ENCODE assay signal across 8 cellular contexts in genomic region chr6:11232177-11232967, GRCh38. TPM values are rescaled to one million over a fixed set of nuclear protein-coding genes. Genes with fewer than 3 reads are reported as not detected.
DNase-seq lines count a peak whose midpoint lies in the region; ATAC-seq, FAIRE-seq and TF ChIP-seq lines count a peak whose summit lies in the region.

A gene with protein sequence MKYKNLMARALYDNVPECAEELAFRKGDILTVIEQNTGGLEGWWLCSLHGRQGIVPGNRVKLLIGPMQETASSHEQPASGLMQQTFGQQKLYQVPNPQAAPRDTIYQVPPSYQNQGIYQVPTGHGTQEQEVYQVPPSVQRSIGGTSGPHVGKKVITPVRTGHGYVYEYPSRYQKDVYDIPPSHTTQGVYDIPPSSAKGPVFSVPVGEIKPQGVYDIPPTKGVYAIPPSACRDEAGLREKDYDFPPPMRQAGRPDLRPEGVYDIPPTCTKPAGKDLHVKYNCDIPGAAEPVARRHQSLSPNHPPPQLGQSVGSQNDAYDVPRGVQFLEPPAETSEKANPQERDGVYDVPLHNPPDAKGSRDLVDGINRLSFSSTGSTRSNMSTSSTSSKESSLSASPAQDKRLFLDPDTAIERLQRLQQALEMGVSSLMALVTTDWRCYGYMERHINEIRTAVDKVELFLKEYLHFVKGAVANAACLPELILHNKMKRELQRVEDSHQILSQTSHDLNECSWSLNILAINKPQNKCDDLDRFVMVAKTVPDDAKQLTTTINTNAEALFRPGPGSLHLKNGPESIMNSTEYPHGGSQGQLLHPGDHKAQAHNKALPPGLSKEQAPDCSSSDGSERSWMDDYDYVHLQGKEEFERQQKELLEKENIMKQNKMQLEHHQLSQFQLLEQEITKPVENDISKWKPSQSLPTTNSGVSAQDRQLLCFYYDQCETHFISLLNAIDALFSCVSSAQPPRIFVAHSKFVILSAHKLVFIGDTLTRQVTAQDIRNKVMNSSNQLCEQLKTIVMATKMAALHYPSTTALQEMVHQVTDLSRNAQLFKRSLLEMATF (minus strand): TSS chr6:11232668. CDS start chr6:11232515, 153 bp downstream.

- no peaks in the 10 kb centered on the region for H3K36me3 ChIP-seq in heart left ventricle

- no peaks in the 10 kb centered on the region for H3K27me3 ChIP-seq in heart left ventricle

- no peaks in the 10 kb centered on the region for H3K9me3 ChIP-seq in heart left ventricle

- DNase-seq in GM12891 (ENCODE audit: insufficient read length, low spot score), result peak; percentile 82
- peak; percentile 57 for DNase-seq in NCI-H1436 treated with DMSO at 0.1 percent for 48 hours (lab: John Stamatoyannopoulos, UW)
- peak; percentile 77 to 99 (median 95) for DNase-seq in T-cell
- DNase-seq in heart left ventricle, result peak; percentile 96
- DNase-seq in pons (ENCODE audit: low spot score), result peak; percentile 97
- peak; percentile 92 for DNase-seq in type B pancreatic cell (ENCODE audit: extremely low spot score, unreplicated experiment)

- ATAC-seq in HG02840 (IDR thresholded peaks at IDR 0.05; ENCODE audit: low FRiP score, unreplicated experiment), result peak; percentile 99
- ATAC-seq in T-cell (replicated peaks in 1 of 4), result peak; percentile 94 to 100 (median 98)
- peak; percentile 98 to 99 (median 98) for ATAC-seq in heart left ventricle

- peak; percentile 93 for TF ChIP-seq POLR2A in GM12891 (IDR thresholded peaks at IDR 0.05; ENCODE audit: low read depth, low read length)
- TF ChIP-seq POLR2A in heart left ventricle (IDR thresholded peaks at IDR 0.05), result peak; percentile 91 to 99

- H3K36me3 Mint-ChIP-seq in T-cell (peaks cover 12% of the 10 kb centered on the region), type B pancreatic cell (peaks cover 5% of the 10 kb centered on the region)

- no peaks in the 10 kb centered on the region for H3K27me3 Mint-ChIP-seq in T-cell
- H3K27me3 Mint-ChIP-seq in type B pancreatic cell, result no peaks in the 10 kb centered on the region

- POLR2A ChIA-PET in T-cell (lab: Charles Lee), result interaction anchor here (0.5 to 2.3 kb wide), 18 partner anchors 9 to 295 kb away, joined by 3 to 19 read pairs (median 4); partner anchors contain the start of gene SMIM13 (in 1 of the 2)

- CTCF ChIA-PET in T-cell (lab: Charles Lee), result interaction anchor here in 1 of 2 donors (0.8 to 1.8 kb wide), 15 partner anchors 9 to 150 kb away, joined by 3 to 11 read pairs (median 4); no protein-coding TSS in a partner anchor

- H3K27ac Mint-ChIP-seq in T-cell (peak within 1 kb of the TSS; percentile 93 to 95), type B pancreatic cell (peak within 1 kb of the TSS; percentile 98)

- intact Hi-C loops in heart left ventricle (cut with DNase I), result loop anchor here in 7 of 10 donors (5.0 to 10.0 kb wide), 9 partner anchors 55 to 262 kb away; no protein-coding TSS in a partner anchor

- peak within 1 kb of the TSS; percentile 83 to 89 (median 87) for H3K4me3 Mint-ChIP-seq in T-cell
- peak within 1 kb of the TSS; percentile 88 for H3K4me3 Mint-ChIP-seq in type B pancreatic cell

- H3K9me3 Mint-ChIP-seq in T-cell (no peaks in the 10 kb centered on the region), type B pancreatic cell (no peaks in the 10 kb centered on the region)

- H3K27ac ChIP-seq in adipose tissue (ENCODE audit: low read depth, low read length) (peak within 1 kb of the TSS; percentile 86), heart left ventricle (peak within 1 kb of the TSS; percentile 84 to 94 (median 88))

- TF ChIP-seq CTCF in heart left ventricle (IDR thresholded peaks at IDR 0.05) (peak in 1 of 12 donors; percentile 8), type B pancreatic cell (conservative IDR thresholded peaks at IDR 0.05) (no peak)

- WGBS in adipose tissue, 3 donors, result 0 to 1% (median 1%) methylated on average over 31 of the region's 31 CpGs
- 0 to 1% (median 0%) methylated on average over 24 to 31 of the region's 31 CpGs for WGBS in heart left ventricle, 4 donors

- H3K4me1 ChIP-seq in heart left ventricle, result peaks cover 0 to 55% (median 11%) of the 10 kb centered on the region in 12 donors

- H3K4me1 Mint-ChIP-seq in T-cell, result peaks cover 50 to 81% (median 66%) of the 10 kb centered on the region in 3 donors
- H3K4me1 Mint-ChIP-seq in type B pancreatic cell (ENCODE audit: unreplicated experiment), result peaks cover 59% of the 10 kb centered on the region

- peak within 1 kb of the TSS; percentile 30 to 84 (median 71) for H3K4me3 ChIP-seq in heart left ventricle

- peak; percentile 89 for FAIRE-seq in GM12891 (lab: Jason Lieb, UNC)

TF ChIP-seq in GM12891, 5 proteins besides CTCF, POLR2A, EP300 and RAD21:
- TF ChIP-seq POLR2AphosphoS5 (IDR thresholded peaks at IDR 0.05; ENCODE audit: low read depth, low read length) (peak; percentile 89), POU2F2 (IDR thresholded peaks at IDR 0.05; ENCODE audit: low read depth, low read length) (peak; percentile 96), SPI1 (IDR thresholded peaks at IDR 0.05; ENCODE audit: low read depth, low read length) (no peak), TAF1 (IDR thresholded peaks at IDR 0.05; ENCODE audit: low read depth, low read length) (peak; percentile 82)

RNA-seq across cellular contexts. Expression of the gene that starts here (rescaled TPM):
- polyA plus RNA-seq in GM12891 (2012; ENCODE audit: low read depth, missing spikeins), result 31.6 TPM
- total RNA-seq in T-cell (10 to 100 TPM; 30.8 to 55.3 (median 33.7) TPM), heart left ventricle (10 to 100 TPM; 10.2 to 55.7 (median 20.9) TPM), type B pancreatic cell (ENCODE audit: low replicate concordance) (21.3 and 29.0 TPM in 2 replicates)
- polyA plus RNA-seq in adipose tissue (10 to 100 TPM in 2 of 3 donors, 1 to 10 TPM in 1; 7.5 to 48.5 (median 25.4) TPM), heart left ventricle (10 to 100 TPM; 13.4 to 21.2 TPM)

Comparison
In these comparisons a context has a peak if more than half of its experiments do, and no peak if none do; other contexts are left out.
1. Peak in every context shown above with its lines: DNase-seq, ATAC-seq, H3K4me3 ChIP-seq and H3K27ac ChIP-seq.